In the genomic region with DNA sequence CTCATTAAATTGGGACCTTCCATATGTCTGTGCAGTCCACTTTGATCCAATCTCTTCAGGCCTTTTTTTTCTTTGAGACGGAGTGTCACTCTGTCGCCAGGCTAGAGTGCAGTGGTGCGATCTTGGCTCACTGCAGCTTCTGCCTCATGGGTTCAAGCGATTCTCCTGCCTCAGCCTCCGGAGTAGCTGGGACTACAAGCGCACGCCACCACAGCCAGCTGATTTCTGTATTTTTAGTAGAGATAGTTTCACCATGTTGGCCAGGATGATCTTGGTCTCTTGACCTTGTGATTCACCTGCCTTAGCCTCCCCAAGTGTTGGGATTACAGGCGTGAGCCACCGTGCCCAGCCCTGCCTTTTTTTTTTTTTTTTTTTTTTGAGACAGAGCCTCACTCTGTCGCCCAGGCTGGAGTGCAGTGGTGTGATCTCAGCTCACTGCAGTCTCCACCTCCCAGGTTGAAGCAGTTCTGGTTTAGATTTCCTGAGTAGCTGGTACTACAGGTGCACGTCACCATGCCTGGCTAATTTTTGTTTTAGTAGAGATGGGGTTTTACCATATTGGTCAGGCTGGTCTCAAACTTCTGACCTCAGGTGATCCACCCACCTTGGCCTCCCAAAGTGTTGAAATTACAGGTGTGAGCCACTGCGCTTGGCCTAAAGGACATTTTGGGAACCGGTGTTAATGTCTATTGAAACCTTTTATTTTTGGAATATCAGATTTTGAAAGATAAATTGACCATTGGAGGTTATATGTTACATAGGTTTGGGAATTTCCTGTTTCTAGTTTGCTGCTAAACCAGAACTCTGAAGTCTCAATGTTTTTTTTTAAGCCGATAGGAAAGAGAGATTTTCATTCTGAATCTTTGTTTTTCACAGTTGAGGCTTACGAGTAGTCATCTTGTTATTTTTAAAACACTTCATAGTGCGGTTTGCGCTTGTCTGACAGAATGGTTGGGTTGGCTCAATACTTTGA, we compare ENCODE assay signal across 8 cellular contexts. TPM values are rescaled to one million over a fixed set of nuclear protein-coding genes. Genes with fewer than 3 reads are reported as not detected.
A peak's percentile ranks its signal among the peaks of the same experiment; 100 is the strongest.
DNase-seq lines count a peak whose midpoint lies in the region; ATAC-seq and TF ChIP-seq lines count a peak whose summit lies in the region.
"Not testable (repeated sequence)": the region's sequence is repeated elsewhere in the genome, so short reads cannot be mapped to it uniquely, and the experiment has no call there.

No MANE protein-coding gene starts in this region.

- DNase-seq in activated T-helper 1 cell treated with Interleukin-2 at 50 U/mL for 16 hours (ENCODE audit: low read depth) = peak; percentile 25
- DNase-seq in mesothelial cell of epicardium (ENCODE audit: low spot score in 2 of 2, unreplicated experiment in 2 of 2) = not testable (repeated sequence)
- peak; percentile 43 to 75 for DNase-seq in stimulated activated naive CD8-positive, alpha-beta T cell treated with anti-CD3 and anti-CD28 coated beads, Interleukin-15, amount 100 ng/mL, for 72 hours

- peaks cover 38% of the 10 kb centered on the region for H3K4me1 Mint-ChIP-seq in T-helper 1 cell treated with Interleukin-12 subunit alpha and Interleukin-12 subunit beta and Interleukin-4 antibody, amounts not matched to agents 30 μg/mL and 1 μg/mL, for 36 hours (ENCODE audit: low read depth)
- H3K4me1 Mint-ChIP-seq in mesothelial cell of epicardium = peaks cover 11% of the 10 kb centered on the region
- peaks cover 58% of the 10 kb centered on the region for H3K4me1 Mint-ChIP-seq in stimulated activated naive CD8-positive, alpha-beta T cell treated with anti-CD3 and anti-CD28 coated beads, Interleukin-15, amount 100 ng/mL, for 72 hours

- peak; percentile 10 for TF ChIP-seq POLR2A in GM18505 (IDR thresholded peaks at IDR 0.05; ENCODE audit: borderline replicate concordance, extremely low read depth, insufficient read depth, insufficient read length)

- TF ChIP-seq CTCF in mesothelial cell of epicardium (IDR thresholded peaks at IDR 0.05; ENCODE audit: unreplicated experiment) = not testable (repeated sequence)

- H3K9me3 Mint-ChIP-seq in T-helper 1 cell treated with Interleukin-12 subunit alpha and Interleukin-12 subunit beta and Interleukin-4 antibody, amounts not matched to agents 30 μg/mL and 1 μg/mL, for 36 hours; mesothelial cell of epicardium; stimulated activated naive CD8-positive, alpha-beta T cell treated with anti-CD3 and anti-CD28 coated beads, Interleukin-15, amount 100 ng/mL, for 72 hours: not testable (repeated sequence)

- peak overlapping the region; percentile 93 for H3K27ac Mint-ChIP-seq in T-helper 1 cell treated with Interleukin-12 subunit alpha and Interleukin-12 subunit beta and Interleukin-4 antibody, amounts not matched to agents 30 μg/mL and 1 μg/mL, for 36 hours
- peak overlapping the region; percentile 3 for H3K27ac Mint-ChIP-seq in mesothelial cell of epicardium
- peak overlapping the region; percentile 87 to 89 for H3K27ac Mint-ChIP-seq in stimulated activated naive CD8-positive, alpha-beta T cell treated with anti-CD3 and anti-CD28 coated beads, Interleukin-15, amount 100 ng/mL, for 72 hours

- H3K27me3 Mint-ChIP-seq in T-helper 1 cell treated with Interleukin-12 subunit alpha and Interleukin-12 subunit beta and Interleukin-4 antibody, amounts not matched to agents 30 μg/mL and 1 μg/mL, for 36 hours (ENCODE audit: low read depth); mesothelial cell of epicardium (ENCODE audit: low read depth); stimulated activated naive CD8-positive, alpha-beta T cell treated with anti-CD3 and anti-CD28 coated beads, Interleukin-15, amount 100 ng/mL, for 72 hours: not testable (repeated sequence)

- ATAC-seq in GM18505 (IDR thresholded peaks at IDR 0.05; ENCODE audit: unreplicated experiment) (peak; percentile 73), GM19452 (IDR thresholded peaks at IDR 0.05; ENCODE audit: unreplicated experiment) (peak; percentile 88), HG02623 (IDR thresholded peaks at IDR 0.05; ENCODE audit: unreplicated experiment) (peak; percentile 74), HG03159 (IDR thresholded peaks at IDR 0.05; ENCODE audit: unreplicated experiment) (peak; percentile 70)
- ATAC-seq in stimulated activated naive CD8-positive, alpha-beta T cell treated with anti-CD3 and anti-CD28 coated beads, Interleukin-15, amount 100 ng/mL, for 72 hours = peak; percentile 98

- H3K36me3 Mint-ChIP-seq in T-helper 1 cell treated with Interleukin-12 subunit alpha and Interleukin-12 subunit beta and Interleukin-4 antibody, amounts not matched to agents 30 μg/mL and 1 μg/mL, for 36 hours (ENCODE audit: low read depth) = peaks cover 28% of the 10 kb centered on the region
- H3K36me3 Mint-ChIP-seq in mesothelial cell of epicardium = peaks cover 25% of the 10 kb centered on the region

- peak overlapping the region; percentile 72 for H3K4me3 Mint-ChIP-seq in T-helper 1 cell treated with Interleukin-12 subunit alpha and Interleukin-12 subunit beta and Interleukin-4 antibody, amounts not matched to agents 30 μg/mL and 1 μg/mL, for 36 hours
- not testable (repeated sequence) for H3K4me3 Mint-ChIP-seq in mesothelial cell of epicardium
- H3K4me3 Mint-ChIP-seq in stimulated activated naive CD8-positive, alpha-beta T cell treated with anti-CD3 and anti-CD28 coated beads, Interleukin-15, amount 100 ng/mL, for 72 hours = peak overlapping the region; percentile 69 to 74

RNA-seq across cellular contexts. Expression of a gene that starts 17.8 kb away (rescaled TPM):
- 48.3 to 52.5 TPM (median 48.7 TPM) in 3 replicates for total RNA-seq in mesothelial cell of epicardium

Comparison
In these comparisons a context has a peak if more than half of its experiments do, and no peak if none do; other contexts are left out.
1. H3K27ac Mint-ChIP-seq: peak in every context shown above with its lines; median percentile 93 in T-helper 1 cell treated with Interleukin-12 subunit alpha and Interleukin-12 subunit beta and Interleukin-4 antibody, amounts not matched to agents 30 μg/mL and 1 μg/mL, for 36 hours; 88 in stimulated activated naive CD8-positive, alpha-beta T cell treated with anti-CD3 and anti-CD28 coated beads, Interleukin-15, amount 100 ng/mL, for 72 hours; 3 in mesothelial cell of epicardium.